In genomic region chr6:43181942-43182860, GRCh38 we compare ENCODE assay signal across 1 cellular context.
TF ChIP-seq lines count a peak whose summit lies in the region.

Gene CUL9, plus strand, starts transcription at chr6:43182196. Its CDS starts 2,115 bp downstream, at chr6:43184311.

TF ChIP-seq in HepG2, 621 proteins besides CTCF, POLR2A, EP300 and RAD21 (continued from another document and continues in another):
- TF ChIP-seq CEBPZ (IDR thresholded peaks at IDR 0.05; ENCODE audit: low read length) (no peak), ISL2 (CRISPR knock-in tag; IDR thresholded peaks at IDR 0.05) (peak; percentile 72), ZNF749 (CRISPR knock-in tag; IDR thresholded peaks at IDR 0.05; ENCODE audit: borderline replicate concordance) (no peak), ZBTB33 (CRISPR knock-in tag; IDR thresholded peaks at IDR 0.05) (peak; percentile 62), KDM3A (CRISPR knock-in tag; IDR thresholded peaks at IDR 0.05; ENCODE audit: low read depth) (peak; percentile 97), RFX1 (IDR thresholded peaks at IDR 0.05) (no peak), ZNF609 (CRISPR knock-in tag; IDR thresholded peaks at IDR 0.05; ENCODE audit: borderline replicate concordance) (peak; percentile 75), PRPF4 (IDR thresholded peaks at IDR 0.05; ENCODE audit: low read depth, low read length, poor library complexity, severe bottlenecking) (no peak), KLF15 (CRISPR knock-in tag; IDR thresholded peaks at IDR 0.05; ENCODE audit: borderline replicate concordance) (no peak), HHEX (CRISPR knock-in tag; IDR thresholded peaks at IDR 0.05) (no peak), ZNF775 (CRISPR knock-in tag; IDR thresholded peaks at IDR 0.05; ENCODE audit: borderline replicate concordance) (peak; percentile 68; the same call in 1 of the 2 replicates), ZNF580 (CRISPR knock-in tag; IDR thresholded peaks at IDR 0.05; ENCODE audit: borderline replicate concordance, low read depth) (peak; percentile 87; the same call in 1 of the 2 replicates), HNRNPK (IDR thresholded peaks at IDR 0.05; ENCODE audit: low read depth, low read length, poor library complexity, severe bottlenecking) (peak; percentile 99), ZNF296 (CRISPR knock-in tag; conservative IDR thresholded peaks at IDR 0.05) (peak; percentile 64; the same call in 1 of the 2 replicates), HNRNPH1 (optimal IDR thresholded peaks at IDR 0.05; ENCODE audit: low read depth, low read length) (no peak), ZBTB26 (CRISPR knock-in tag; IDR thresholded peaks at IDR 0.05; ENCODE audit: borderline replicate concordance) (peak; percentile 77), SETDB1 (CRISPR knock-in tag; IDR thresholded peaks at IDR 0.05; ENCODE audit: borderline replicate concordance) (no peak), MAX (IDR thresholded peaks at IDR 0.05) (peak; percentile 96), IRX3 (CRISPR knock-in tag; IDR thresholded peaks at IDR 0.05; ENCODE audit: borderline replicate concordance, low read depth) (no peak), SRY (CRISPR knock-in tag; IDR thresholded peaks at IDR 0.05) (peak; percentile 81; the same call in 1 of the 2 replicates), MNT (IDR thresholded peaks at IDR 0.05) (no peak), SNAI1 (CRISPR knock-in tag; IDR thresholded peaks at IDR 0.05; ENCODE audit: borderline replicate concordance) (no peak), ZMAT3 (CRISPR knock-in tag; conservative IDR thresholded peaks at IDR 0.05) (no peak; the same call in 1 of the 2 replicates), ZNF292 (CRISPR knock-in tag; IDR thresholded peaks at IDR 0.05; ENCODE audit: borderline replicate concordance, low read depth) (0 out of 2 replicates have a peak, but pooled peaks have one; percentile 44), SMAD3 (CRISPR knock-in tag; IDR thresholded peaks at IDR 0.05) (no peak), ZFP36 (IDR thresholded peaks at IDR 0.05; ENCODE audit: borderline replicate concordance, low read depth, low read length, partially characterized antibody) (no peak), ATRX (CRISPR knock-in tag; IDR thresholded peaks at IDR 0.05; ENCODE audit: borderline replicate concordance) (no peak), TEF (CRISPR knock-in tag; IDR thresholded peaks at IDR 0.05) (no peak), ZFP36L1 (CRISPR knock-in tag; IDR thresholded peaks at IDR 0.05) (no peak), SIX1 (CRISPR knock-in tag; IDR thresholded peaks at IDR 0.05; ENCODE audit: borderline replicate concordance) (peak; percentile 25; the same call in 1 of the 2 replicates), ZSCAN29 (CRISPR knock-in tag; conservative IDR thresholded peaks at IDR 0.05) (peak; percentile 94), SRSF9 (IDR thresholded peaks at IDR 0.05; ENCODE audit: borderline replicate concordance, insufficient read depth, low read depth, low read length, poor library complexity, severe bottlenecking) (no peak), ATAD3A (CRISPR knock-in tag; IDR thresholded peaks at IDR 0.05) (no peak), U2AF2 (IDR thresholded peaks at IDR 0.05; ENCODE audit: low read depth, low read length) (0 out of 2 replicates have a peak, but pooled peaks have one; percentile 51), TEAD2 (CRISPR knock-in tag; IDR thresholded peaks at IDR 0.05) (no peak), ZNF691 (CRISPR knock-in tag; IDR thresholded peaks at IDR 0.05; ENCODE audit: borderline replicate concordance, low read depth) (peak; percentile 92), ZBTB2 (CRISPR knock-in tag; IDR thresholded peaks at IDR 0.05; ENCODE audit: low read depth) (peak; percentile 84), MAFG (CRISPR knock-in tag; IDR thresholded peaks at IDR 0.05) (no peak)
